ENCODE assay signal across 1 cellular context in genomic region chr3:16290007-16290826, GRCh38.
TF ChIP-seq lines count a peak whose summit lies in the region.

No MANE protein-coding gene starts in this region.

TF ChIP-seq in HCT116, 20 proteins besides CTCF, POLR2A, EP300 and RAD21 (continued from another document):
- TF ChIP-seq REST (IDR thresholded peaks at IDR 0.05; ENCODE audit: low read depth) (no peak), MAX (IDR thresholded peaks at IDR 0.05) (no peak), TCF7L2 (IDR thresholded peaks at IDR 0.05; ENCODE audit: borderline replicate concordance, extremely low read depth, insufficient read depth, insufficient read length) (no peak), SRF (IDR thresholded peaks at IDR 0.05; ENCODE audit: low read depth) (no peak), ZFX (IDR thresholded peaks at IDR 0.05) (no peak), ELF1 (IDR thresholded peaks at IDR 0.05; ENCODE audit: borderline replicate concordance, low read depth) (no peak), EZH2 (IDR thresholded peaks at IDR 0.05) (no peak)
